ENCODE assay signal across 11 cellular contexts in genomic region chr20:25318471-25319240, GRCh38.
DNase-seq lines count a peak whose midpoint lies in the region; ATAC-seq, FAIRE-seq and TF ChIP-seq lines count a peak whose summit lies in the region.
"Had no signal": no experiment of that assay in that cellular context is flagged by ENCODE, and none has a peak within 500 bp of the region (broad histone marks: within the 10 kb centered on the region; RNA-seq: fewer than 3 reads in every experiment).

No MANE protein-coding gene starts in this region.

- no peak overlapping the region for H3K4me3 Mint-ChIP-seq in MCF 10A (ENCODE audit: unreplicated experiment)

- no peaks in the 10 kb centered on the region for H3K9me3 ChIP-seq in muscle layer of duodenum (ENCODE audit: control insufficient read depth in 1 of 2, low read length in 2 of 2)
- H3K9me3 ChIP-seq: neutrophil had no signal

- no TSS peak for BruUV-seq in MCF 10A (replicated peaks; lab: Mats Ljungman, UMichigan)

- peaks cover 19% of the 10 kb centered on the region for H3K36me3 Mint-ChIP-seq in MCF 10A (ENCODE audit: insufficient read depth, unreplicated experiment)

- peaks cover 6 to 16% of the 10 kb centered on the region in 2 donors for H3K36me3 ChIP-seq in muscle layer of duodenum (ENCODE audit: control insufficient read depth in 1 of 2, insufficient read depth in 2 of 2, low read length in 2 of 2)

- H3K27me3 Mint-ChIP-seq in MCF 10A (ENCODE audit: insufficient read depth, unreplicated experiment) = no peaks in the 10 kb centered on the region

- peak; percentile 95 for DNase-seq in NOMO-1 treated with DMSO at 0.1 percent for 48 hours (lab: John Stamatoyannopoulos, UW; ENCODE audit: unreplicated experiment)
- DNase-seq in HTR-8/SVneo (ENCODE audit: insufficient read length, low spot score) = no peak
- DNase-seq in NCI-H345 (lab: John Stamatoyannopoulos, UW) = no peak
- DNase-seq in NCI-H1930 (lab: John Stamatoyannopoulos, UW) = no peak
- DNase-seq in MCF 10A (ENCODE audit: unreplicated experiment) = no peak
- DNase-seq: IMR-90 had no signal

- H3K4me1 Mint-ChIP-seq in MCF 10A (ENCODE audit: insufficient read depth, unreplicated experiment) = peaks cover 8% of the 10 kb centered on the region

- ATAC-seq in GM18870 (IDR thresholded peaks at IDR 0.05; ENCODE audit: unreplicated experiment) (peak; percentile 95), HG02623 (IDR thresholded peaks at IDR 0.05; ENCODE audit: unreplicated experiment) (peak; percentile 91)

- CTCF ChIA-PET in MCF 10A (lab: Yijun Ruan, JAX) = interaction anchor here (0.7 to 1.0 kb wide), 3 partner anchors 8 to 843 kb away, joined by 3 to 4 read pairs (median 3); no protein-coding TSS in a partner anchor

- peaks cover under 1 to 4% of the 10 kb centered on the region in 2 donors for H3K4me1 ChIP-seq in muscle layer of duodenum (ENCODE audit: control insufficient read depth in 1 of 2, insufficient read depth in 2 of 2, low read length in 2 of 2)

- H3K9me3 Mint-ChIP-seq in MCF 10A (ENCODE audit: unreplicated experiment) = no peaks in the 10 kb centered on the region

- H3K27ac Mint-ChIP-seq in MCF 10A (ENCODE audit: low read depth, unreplicated experiment) = no peak overlapping the region

- no peak for FAIRE-seq in HTR-8/SVneo (lab: Jason Lieb, UNC)
- FAIRE-seq: astrocyte had no signal

- no peaks in the 10 kb centered on the region for H3K27me3 ChIP-seq in muscle layer of duodenum (ENCODE audit: low read depth, low read length)
- H3K27me3 ChIP-seq: neutrophil had no signal

- intact Hi-C loops in MCF 10A (cut with micrococcal nuclease) = no loop called here

- POLR2A ChIA-PET in MCF 10A (lab: Yijun Ruan, JAX) = no interaction called here

- H3K4me3 ChIP-seq in muscle layer of duodenum (ENCODE audit: low read depth in 1 of 2, low read length in 2 of 2) = no peak overlapping the region

- no peak for TF ChIP-seq CTCF in MCF 10A (IDR thresholded peaks at IDR 0.05; ENCODE audit: unreplicated experiment)

- H3K27ac ChIP-seq in muscle layer of duodenum (ENCODE audit: low read length) = peak overlapping the region; percentile 16
- H3K27ac ChIP-seq: neutrophil had no signal
